8 cellular contexts compared by ENCODE assay signal in genomic region chr22:29470159-29470855, GRCh38. TPM values are rescaled to one million over a fixed set of nuclear protein-coding genes. Genes with fewer than 3 reads are reported as not detected.
DNase-seq lines count a peak whose midpoint lies in the region; ATAC-seq and TF ChIP-seq lines count a peak whose summit lies in the region.

No MANE protein-coding gene starts in this region.

- in situ Hi-C loops in T47D (cut with HindIII; ENCODE audit: low pct_unique_long_range_greater_than_20kb, low sequenced_read_pairs): no loop called here

- no peaks in the 10 kb centered on the region for H3F3A ChIP-seq in DOHH2 (ENCODE audit: control insufficient read depth, insufficient read depth)

- H3K4me1 ChIP-seq in DOHH2 (ENCODE audit: control insufficient read depth, low read length): peaks cover 7% of the 10 kb centered on the region

- no peak overlapping the region for H3K27ac ChIP-seq in DOHH2 (ENCODE audit: low read depth, low read length)
- H3K27ac ChIP-seq in VCaP: peak overlapping the region; percentile 11; the same call in 1 of the 2 replicates

- H3K9me3 ChIP-seq in DOHH2 (ENCODE audit: control insufficient read depth, insufficient read depth, low read length): no peaks in the 10 kb centered on the region

- peak overlapping the region; percentile 61 for H3K4me2 ChIP-seq in DOHH2 (ENCODE audit: low read length)

- no peaks in the 10 kb centered on the region for H3K9me2 ChIP-seq in DOHH2 (replicated peaks; ENCODE audit: control insufficient read depth, low read length)

- peaks cover 52% of the 10 kb centered on the region for H3K27me3 ChIP-seq in DOHH2 (ENCODE audit: control insufficient read depth, low read length)
- peaks cover 42% of the 10 kb centered on the region for H3K27me3 ChIP-seq in kidney epithelial cell (ENCODE audit: control insufficient read depth, insufficient read depth, low read length)

- no peaks in the 10 kb centered on the region for H3K79me2 ChIP-seq in DOHH2 (ENCODE audit: control insufficient read depth, low read length)

- H3K4me3 ChIP-seq in DOHH2 (ENCODE audit: low read length) (peak overlapping the region; percentile 47), kidney epithelial cell (ENCODE audit: low read depth, low read length) (peak overlapping the region; percentile 36)

- ATAC-seq in HG03045 (IDR thresholded peaks at IDR 0.05; ENCODE audit: unreplicated experiment): no peak
- no peak for ATAC-seq in HG02798 (IDR thresholded peaks at IDR 0.05; ENCODE audit: poor library complexity, unreplicated experiment)

- H4K20me1 ChIP-seq in DOHH2 (ENCODE audit: control insufficient read depth, insufficient read depth, low read depth, low read length): peaks cover 4% of the 10 kb centered on the region; the same call in 1 of the 2 replicates

- DNase-seq in T47D (ENCODE audit: low read depth in 1 of 2, low spot score in 1 of 2) (peak; percentile 79 to 87), kidney epithelial cell (ENCODE audit: low read depth) (no peak)
- peak; percentile 82 to 83 for DNase-seq in stimulated activated CD4-positive, alpha-beta T cell treated with anti-CD3 and anti-CD28 coated beads, Interleukin-2, amount 100 ng/mL, for 24 hours

- peak; percentile 91 for TF ChIP-seq CTCF in DOHH2 (IDR thresholded peaks at IDR 0.05; ENCODE audit: low read depth, low read length, poor library complexity, severe bottlenecking)
- peak; percentile 98 for TF ChIP-seq CTCF in LNCAP (IDR thresholded peaks at IDR 0.05)
- TF ChIP-seq CTCF in VCaP (conservative IDR thresholded peaks at IDR 0.05): peak; percentile 87
- TF ChIP-seq CTCF in kidney epithelial cell (IDR thresholded peaks at IDR 0.05; ENCODE audit: insufficient read depth, low read length, poor library complexity, severe bottlenecking): peak; percentile 94

- H3K36me3 ChIP-seq in DOHH2 (ENCODE audit: control insufficient read depth, low read length): no peaks in the 10 kb centered on the region
- no peaks in the 10 kb centered on the region for H3K36me3 ChIP-seq in kidney epithelial cell (ENCODE audit: control insufficient read depth, insufficient read depth, low read length)

RNA-seq across cellular contexts. Expression of gene NEFH, which starts 9.7 kb away (rescaled TPM):
- total RNA-seq in kidney epithelial cell: 5.2 and 5.7 TPM in 2 replicates

RNA-seq across cellular contexts. Expression of gene RFPL1, which starts 31.9 kb away (rescaled TPM):
- total RNA-seq in kidney epithelial cell: not detected in 2 replicates
